Comparison of ENCODE assay signal across 8 cellular contexts in the genomic region with DNA sequence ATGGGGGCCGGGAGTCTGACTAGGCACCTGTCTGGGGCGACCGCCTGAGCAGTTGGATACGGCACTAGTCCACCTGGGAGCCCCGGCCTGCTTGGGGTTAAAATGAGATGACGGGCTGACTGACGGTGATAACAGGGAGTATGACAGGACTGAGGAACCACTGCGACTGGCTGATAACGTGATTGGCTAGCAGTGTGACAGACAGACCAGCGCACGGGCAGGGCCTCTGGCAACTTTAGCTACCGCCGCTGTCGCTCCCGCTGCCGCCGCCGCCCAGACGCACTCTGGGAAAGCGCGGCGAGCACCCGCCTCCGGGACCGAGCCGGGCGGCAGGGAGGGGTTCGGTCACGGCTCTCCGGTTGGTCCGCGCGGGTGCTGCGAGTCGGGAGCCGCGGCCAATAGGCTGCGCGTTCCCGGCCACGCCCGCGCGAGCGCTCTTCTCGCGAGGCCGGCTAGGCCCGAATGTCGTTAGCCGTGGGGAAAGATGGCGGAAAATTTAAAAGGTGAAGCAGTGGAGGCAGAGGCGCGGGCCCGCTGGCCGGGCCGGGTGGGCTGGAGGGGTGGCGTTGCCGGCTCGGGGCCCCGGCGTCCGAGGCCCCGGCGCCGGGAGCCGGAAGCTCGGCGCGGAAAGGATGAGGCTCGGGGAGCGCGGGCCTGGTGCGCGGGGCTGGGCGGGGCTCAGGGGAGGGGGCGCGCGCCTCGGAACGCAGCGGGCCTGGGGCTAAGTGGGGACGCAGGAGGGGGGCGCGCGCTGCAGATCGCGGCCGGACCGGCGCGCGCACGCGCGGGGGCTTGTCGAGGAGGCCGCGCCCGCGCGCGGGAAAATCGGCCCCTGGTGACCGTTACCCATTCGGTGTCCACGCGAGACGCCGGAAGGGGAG. TPM values are rescaled to one million over a fixed set of nuclear protein-coding genes. Genes with fewer than 3 reads are reported as not detected.
A peak's percentile ranks its signal among the peaks of the same experiment; 100 is the strongest.
DNase-seq lines count a peak whose midpoint lies in the region; ATAC-seq, FAIRE-seq and TF ChIP-seq lines count a peak whose summit lies in the region.

A gene with protein sequence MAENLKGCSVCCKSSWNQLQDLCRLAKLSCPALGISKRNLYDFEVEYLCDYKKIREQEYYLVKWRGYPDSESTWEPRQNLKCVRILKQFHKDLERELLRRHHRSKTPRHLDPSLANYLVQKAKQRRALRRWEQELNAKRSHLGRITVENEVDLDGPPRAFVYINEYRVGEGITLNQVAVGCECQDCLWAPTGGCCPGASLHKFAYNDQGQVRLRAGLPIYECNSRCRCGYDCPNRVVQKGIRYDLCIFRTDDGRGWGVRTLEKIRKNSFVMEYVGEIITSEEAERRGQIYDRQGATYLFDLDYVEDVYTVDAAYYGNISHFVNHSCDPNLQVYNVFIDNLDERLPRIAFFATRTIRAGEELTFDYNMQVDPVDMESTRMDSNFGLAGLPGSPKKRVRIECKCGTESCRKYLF (plus strand): TSS at position 434 of the 881 bp plus-strand sequence. CDS start 51 bp downstream, at position 485.

- H3K4me3 Mint-ChIP-seq in WTC11, result peak within 1 kb of the TSS; percentile 84

- CTCF ChIA-PET in WTC11 (lab: Charles Lee), result interaction anchor here (1.3 to 1.8 kb wide), 2 partner anchors 49 to 105 kb away, joined by 3 to 6 read pairs; a partner anchor contains a TSS

- TF ChIP-seq POLR2A in spleen (IDR thresholded peaks at IDR 0.05), result peak in 2 of 3 donors; percentile 32 to 65

- 0 to 50% (median 1%) methylated on average over 32 to 110 of the region's 110 CpGs for WGBS in spleen, 5 donors

- H3K27me3 ChIP-seq in bronchial epithelial cell (ENCODE audit: control insufficient read depth, insufficient read depth, low read length) (no peaks in the 10 kb centered on the region), spleen (replicated peaks in 1 of 7) (no peaks in the 10 kb centered on the region)

- DNase-seq in AG10803 (ENCODE audit: low read depth) (peak; percentile 84), NCI-H345 (lab: John Stamatoyannopoulos, UW) (peak; percentile 92), WTC11 (ENCODE audit: low spot score) (peak; percentile 77), bronchial epithelial cell (ENCODE audit: low read depth) (peak; percentile 71), inferior parietal cortex (ENCODE audit: extremely low spot score) (peak; percentile 80), spleen (peak; percentile 96)

- H3K4me1 Mint-ChIP-seq in WTC11, result peaks cover 40% of the 10 kb centered on the region

- peak; percentile 90 for ATAC-seq in GM19035 (IDR thresholded peaks at IDR 0.05; ENCODE audit: unreplicated experiment)
- peak; percentile 88 for ATAC-seq in HG03280 (IDR thresholded peaks at IDR 0.05; ENCODE audit: unreplicated experiment)
- ATAC-seq in WTC11, result peak; percentile 87

- intact Hi-C loops in spleen (cut with DNase I; ENCODE audit: low total_unique reads), result no loop called here

- H3K4me3 ChIP-seq in AG10803 (ENCODE audit: low read length) (peak within 1 kb of the TSS; percentile 69), bronchial epithelial cell (ENCODE audit: low read depth, low read length) (peak within 1 kb of the TSS; percentile 45), spleen (peak within 1 kb of the TSS; percentile 39 to 85 (median 66))

- peaks cover 0 to 25% (median 9%) of the 10 kb centered on the region in 6 donors for H3K4me1 ChIP-seq in spleen

- H3K36me3 Mint-ChIP-seq in WTC11, result peaks cover 15% of the 10 kb centered on the region

- no peaks in the 10 kb centered on the region for H3K9me3 ChIP-seq in spleen

- H3K27ac Mint-ChIP-seq in WTC11, result peak within 1 kb of the TSS; percentile 93

- POLR2A ChIA-PET in WTC11 (lab: Charles Lee), result interaction anchor here (0.6 to 1.0 kb wide), 2 partner anchors 20 to 123 kb away, joined by 3 to 4 read pairs; no protein-coding TSS in a partner anchor

- FAIRE-seq in bronchial epithelial cell (lab: Jason Lieb, UNC), result no peak

- H3K27ac ChIP-seq in spleen, result peak within 1 kb of the TSS; percentile 59 to 94 (median 90)

- no peaks in the 10 kb centered on the region for H3K9me3 Mint-ChIP-seq in WTC11

- TF ChIP-seq CTCF in AG10803 (conservative IDR thresholded peaks at IDR 0.05; ENCODE audit: low read length), result no peak
- no peak for TF ChIP-seq CTCF in WTC11 (IDR thresholded peaks at IDR 0.05)
- TF ChIP-seq CTCF in bronchial epithelial cell (IDR thresholded peaks at IDR 0.05; ENCODE audit: insufficient read depth, low read length, severe bottlenecking), result no peak
- peak in 1 of 11 experiments; percentile 20 for TF ChIP-seq CTCF in spleen (IDR thresholded peaks at IDR 0.05 in 8 of 11, conservative IDR thresholded peaks at IDR 0.05 in 3 of 11)

- H3K36me3 ChIP-seq in bronchial epithelial cell (ENCODE audit: control insufficient read depth, insufficient read depth, low read length), result no peaks in the 10 kb centered on the region
- peaks cover 0 to 29% (median 12%) of the 10 kb centered on the region in 6 donors for H3K36me3 ChIP-seq in spleen

- H3K27me3 Mint-ChIP-seq in WTC11 (ENCODE audit: low read depth), result no peaks in the 10 kb centered on the region; the same call in 1 of the 2 replicates

TF ChIP-seq in WTC11, 78 proteins besides CTCF, POLR2A, EP300 and RAD21 (continues in another document):
- TF ChIP-seq ZNF416 (CRISPR knock-in tag; IDR thresholded peaks at IDR 0.05) (no peak), NR2C2 (CRISPR knock-in tag; IDR thresholded peaks at IDR 0.05) (no peak)
- TF ChIP-seq, protein P1, sequence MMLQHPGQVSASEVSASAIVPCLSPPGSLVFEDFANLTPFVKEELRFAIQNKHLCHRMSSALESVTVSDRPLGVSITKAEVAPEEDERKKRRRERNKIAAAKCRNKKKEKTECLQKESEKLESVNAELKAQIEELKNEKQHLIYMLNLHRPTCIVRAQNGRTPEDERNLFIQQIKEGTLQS (CRISPR knock-in tag; conservative IDR thresholded peaks at IDR 0.05), result no peak
- TF ChIP-seq, protein P2, sequence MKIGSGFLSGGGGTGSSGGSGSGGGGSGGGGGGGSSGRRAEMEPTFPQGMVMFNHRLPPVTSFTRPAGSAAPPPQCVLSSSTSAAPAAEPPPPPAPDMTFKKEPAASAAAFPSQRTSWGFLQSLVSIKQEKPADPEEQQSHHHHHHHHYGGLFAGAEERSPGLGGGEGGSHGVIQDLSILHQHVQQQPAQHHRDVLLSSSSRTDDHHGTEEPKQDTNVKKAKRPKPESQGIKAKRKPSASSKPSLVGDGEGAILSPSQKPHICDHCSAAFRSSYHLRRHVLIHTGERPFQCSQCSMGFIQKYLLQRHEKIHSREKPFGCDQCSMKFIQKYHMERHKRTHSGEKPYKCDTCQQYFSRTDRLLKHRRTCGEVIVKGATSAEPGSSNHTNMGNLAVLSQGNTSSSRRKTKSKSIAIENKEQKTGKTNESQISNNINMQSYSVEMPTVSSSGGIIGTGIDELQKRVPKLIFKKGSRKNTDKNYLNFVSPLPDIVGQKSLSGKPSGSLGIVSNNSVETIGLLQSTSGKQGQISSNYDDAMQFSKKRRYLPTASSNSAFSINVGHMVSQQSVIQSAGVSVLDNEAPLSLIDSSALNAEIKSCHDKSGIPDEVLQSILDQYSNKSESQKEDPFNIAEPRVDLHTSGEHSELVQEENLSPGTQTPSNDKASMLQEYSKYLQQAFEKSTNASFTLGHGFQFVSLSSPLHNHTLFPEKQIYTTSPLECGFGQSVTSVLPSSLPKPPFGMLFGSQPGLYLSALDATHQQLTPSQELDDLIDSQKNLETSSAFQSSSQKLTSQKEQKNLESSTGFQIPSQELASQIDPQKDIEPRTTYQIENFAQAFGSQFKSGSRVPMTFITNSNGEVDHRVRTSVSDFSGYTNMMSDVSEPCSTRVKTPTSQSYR (CRISPR knock-in tag; IDR thresholded peaks at IDR 0.05), result no peak
- TF ChIP-seq, protein P3, sequence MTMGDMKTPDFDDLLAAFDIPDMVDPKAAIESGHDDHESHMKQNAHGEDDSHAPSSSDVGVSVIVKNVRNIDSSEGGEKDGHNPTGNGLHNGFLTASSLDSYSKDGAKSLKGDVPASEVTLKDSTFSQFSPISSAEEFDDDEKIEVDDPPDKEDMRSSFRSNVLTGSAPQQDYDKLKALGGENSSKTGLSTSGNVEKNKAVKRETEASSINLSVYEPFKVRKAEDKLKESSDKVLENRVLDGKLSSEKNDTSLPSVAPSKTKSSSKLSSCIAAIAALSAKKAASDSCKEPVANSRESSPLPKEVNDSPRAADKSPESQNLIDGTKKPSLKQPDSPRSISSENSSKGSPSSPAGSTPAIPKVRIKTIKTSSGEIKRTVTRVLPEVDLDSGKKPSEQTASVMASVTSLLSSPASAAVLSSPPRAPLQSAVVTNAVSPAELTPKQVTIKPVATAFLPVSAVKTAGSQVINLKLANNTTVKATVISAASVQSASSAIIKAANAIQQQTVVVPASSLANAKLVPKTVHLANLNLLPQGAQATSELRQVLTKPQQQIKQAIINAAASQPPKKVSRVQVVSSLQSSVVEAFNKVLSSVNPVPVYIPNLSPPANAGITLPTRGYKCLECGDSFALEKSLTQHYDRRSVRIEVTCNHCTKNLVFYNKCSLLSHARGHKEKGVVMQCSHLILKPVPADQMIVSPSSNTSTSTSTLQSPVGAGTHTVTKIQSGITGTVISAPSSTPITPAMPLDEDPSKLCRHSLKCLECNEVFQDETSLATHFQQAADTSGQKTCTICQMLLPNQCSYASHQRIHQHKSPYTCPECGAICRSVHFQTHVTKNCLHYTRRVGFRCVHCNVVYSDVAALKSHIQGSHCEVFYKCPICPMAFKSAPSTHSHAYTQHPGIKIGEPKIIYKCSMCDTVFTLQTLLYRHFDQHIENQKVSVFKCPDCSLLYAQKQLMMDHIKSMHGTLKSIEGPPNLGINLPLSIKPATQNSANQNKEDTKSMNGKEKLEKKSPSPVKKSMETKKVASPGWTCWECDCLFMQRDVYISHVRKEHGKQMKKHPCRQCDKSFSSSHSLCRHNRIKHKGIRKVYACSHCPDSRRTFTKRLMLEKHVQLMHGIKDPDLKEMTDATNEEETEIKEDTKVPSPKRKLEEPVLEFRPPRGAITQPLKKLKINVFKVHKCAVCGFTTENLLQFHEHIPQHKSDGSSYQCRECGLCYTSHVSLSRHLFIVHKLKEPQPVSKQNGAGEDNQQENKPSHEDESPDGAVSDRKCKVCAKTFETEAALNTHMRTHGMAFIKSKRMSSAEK (CRISPR knock-in tag; IDR thresholded peaks at IDR 0.05; ENCODE audit: borderline replicate concordance), result no peak

RNA-seq across cellular contexts. Expression of the gene that starts here (rescaled TPM):
- total RNA-seq in WTC11 (2021) (14.2 to 16.5 TPM (median 16.4 TPM) in 3 replicates), bronchial epithelial cell (1.2 and 1.3 TPM in 2 replicates), spleen (1 to 10 TPM; 6.2 to 9.2 (median 7.4) TPM)
- polyA plus RNA-seq in spleen, result 1 to 10 TPM; 4.0 to 6.7 (median 4.9) TPM

Comparison
In these comparisons a context has a peak if more than half of its experiments do, and no peak if none do; other contexts are left out.
1. Peak in every context shown above with its lines: DNase-seq, ATAC-seq, H3K4me3 ChIP-seq and H3K27ac ChIP-seq.